9 cellular contexts compared by ENCODE assay signal in genomic region chr5:172293054-172293744, GRCh38. TPM values are rescaled to one million over a fixed set of nuclear protein-coding genes. Genes with fewer than 3 reads are reported as not detected.
DNase-seq lines count a peak whose midpoint lies in the region; ATAC-seq and TF ChIP-seq lines count a peak whose summit lies in the region.
"Had no signal": no experiment of that assay in that cellular context is flagged by ENCODE, and none has a peak within 500 bp of the region (broad histone marks: within the 10 kb centered on the region; RNA-seq: fewer than 3 reads in every experiment).

No MANE protein-coding gene starts in this region.

- no peak overlapping the region for H3K4me3 Mint-ChIP-seq in CD14-positive monocyte
- H3K4me3 Mint-ChIP-seq in activated CD4-positive, alpha-beta T cell treated with anti-CD3 and anti-CD28 coated beads, Interleukin-2, amount 10 ng/mL, durations not matched to agents 7 days and 5 days = no peak overlapping the region
- H3K4me3 Mint-ChIP-seq: T-helper 1 cell treated with Interleukin-12 subunit alpha and Interleukin-12 subunit beta and Interleukin-4 antibody, amounts not matched to agents 30 μg/mL and 1 μg/mL, for 36 hours had no signal

- H3K23ac ChIP-seq in mesenchymal stem cell (ENCODE audit: low read length in 2 of 2) = peak overlapping the region in 1 of 2 experiments; percentile 5

- H3K27me3 Mint-ChIP-seq in CD14-positive monocyte (ENCODE audit: low read depth in 3 of 3) = peaks cover 1 to 8% (median 5%) of the 10 kb centered on the region in 3 donors
- H3K27me3 Mint-ChIP-seq in activated CD4-positive, alpha-beta T cell treated with anti-CD3 and anti-CD28 coated beads, Interleukin-2, amount 10 ng/mL, durations not matched to agents 7 days and 5 days = peaks cover 7% of the 10 kb centered on the region

- no peaks in the 10 kb centered on the region for H3K9me3 ChIP-seq in mesenchymal stem cell (ENCODE audit: control insufficient read depth, low read length)

- peaks cover 6% of the 10 kb centered on the region for H3K4me1 Mint-ChIP-seq in CD14-positive monocyte
- peaks cover 3% of the 10 kb centered on the region for H3K4me1 Mint-ChIP-seq in activated CD4-positive, alpha-beta T cell treated with anti-CD3 and anti-CD28 coated beads, Interleukin-2, amount 10 ng/mL, durations not matched to agents 7 days and 5 days

- CTCF ChIA-PET in activated CD4-positive, alpha-beta T cell treated with anti-CD3 and anti-CD28 coated beads, Interleukin-2, amount 10 ng/mL, durations not matched to agents 7 days and 5 days (lab: Charles Lee) = interaction anchor here (0.7 to 1.5 kb wide), 14 partner anchors 8 to 286 kb away, joined by 3 to 7 read pairs (median 4); partner anchors contain the start of genes FBXW11, STK10 and UBTD2

- no peak overlapping the region for H3K27ac ChIP-seq in mesenchymal stem cell (ENCODE audit: low read length, poor library complexity, severe bottlenecking)

- DNase-seq in CD14-positive monocyte (ENCODE audit: low spot score) (peak; percentile 64), GM19240 (ENCODE audit: insufficient read length, low spot score) (peak; percentile 32), NCI-H526 treated with DMSO at 0.1 percent for 48 hours (lab: John Stamatoyannopoulos, UW) (peak; percentile 23), dermis microvascular lymphatic vessel endothelial cell (ENCODE audit: low read depth in 2 of 2) (peak; percentile 62 to 78), mesenchymal stem cell (peak; percentile 80)
- peak; percentile 78 for DNase-seq in activated CD4-positive, alpha-beta T cell treated with anti-CD3 and anti-CD28 coated beads, Interleukin-2, amount 10 ng/mL, durations not matched to agents 7 days and 5 days
- DNase-seq in stimulated activated CD8-positive, alpha-beta memory T cell treated with anti-CD3 and anti-CD28 coated beads, Interleukin-7, amount 100 ng/mL, for 24 hours (ENCODE audit: low read depth) = peak; percentile 8

- no peaks in the 10 kb centered on the region for H3K36me3 ChIP-seq in mesenchymal stem cell (ENCODE audit: control insufficient read depth in 1 of 2, insufficient read depth in 2 of 2, low read depth in 1 of 2, low read length in 2 of 2)

- H4K91ac ChIP-seq in mesenchymal stem cell (ENCODE audit: low read length) = no peak overlapping the region

- peak; percentile 90 for TF ChIP-seq CTCF in CD14-positive monocyte (IDR thresholded peaks at IDR 0.05)

- H2BK12ac ChIP-seq in mesenchymal stem cell (ENCODE audit: low read length in 2 of 2) = no peak overlapping the region

- 61% methylated on average over 5 of the region's 5 CpGs for WGBS in mesenchymal stem cell

- no peak overlapping the region for H2BK5ac ChIP-seq in mesenchymal stem cell (ENCODE audit: low read depth, low read length, poor library complexity, severe bottlenecking)

- H3K4me2 ChIP-seq in mesenchymal stem cell (ENCODE audit: low read length, poor library complexity, severe bottlenecking) = no peak overlapping the region

- ATAC-seq in HG03439 (IDR thresholded peaks at IDR 0.05; ENCODE audit: unreplicated experiment) = peak; percentile 84

- no peaks in the 10 kb centered on the region for H3K9me3 Mint-ChIP-seq in CD14-positive monocyte
- no peaks in the 10 kb centered on the region for H3K9me3 Mint-ChIP-seq in activated CD4-positive, alpha-beta T cell treated with anti-CD3 and anti-CD28 coated beads, Interleukin-2, amount 10 ng/mL, durations not matched to agents 7 days and 5 days
- H3K9me3 Mint-ChIP-seq: T-helper 1 cell treated with Interleukin-12 subunit alpha and Interleukin-12 subunit beta and Interleukin-4 antibody, amounts not matched to agents 30 μg/mL and 1 μg/mL, for 36 hours had no signal

- POLR2A ChIA-PET in activated CD4-positive, alpha-beta T cell treated with anti-CD3 and anti-CD28 coated beads, Interleukin-2, amount 10 ng/mL, durations not matched to agents 7 days and 5 days (lab: Charles Lee) = no interaction called here

- H3K79me1 ChIP-seq in mesenchymal stem cell (replicated peaks; ENCODE audit: low read length, poor library complexity, severe bottlenecking) = no peaks in the 10 kb centered on the region

- H3K4me1 ChIP-seq in mesenchymal stem cell (ENCODE audit: control insufficient read depth, insufficient read depth, low read depth, low read length) = peaks cover 6% of the 10 kb centered on the region

- H3K4ac ChIP-seq in mesenchymal stem cell (ENCODE audit: low read depth in 1 of 2, low read length in 2 of 2) = peak overlapping the region in 1 of 2 experiments; percentile 69

- H2BK120ac ChIP-seq in mesenchymal stem cell (ENCODE audit: low read depth, low read length) = no peak overlapping the region

- peak overlapping the region; percentile 29 for H2AFZ ChIP-seq in mesenchymal stem cell (ENCODE audit: low read depth, low read length)

- no peak overlapping the region for H3K9ac ChIP-seq in mesenchymal stem cell (ENCODE audit: low read length)

- H3K18ac ChIP-seq in mesenchymal stem cell (ENCODE audit: low read depth in 1 of 2, low read length in 2 of 2) = peak overlapping the region in 1 of 2 experiments; percentile 40

- H2BK15ac ChIP-seq in mesenchymal stem cell (ENCODE audit: low read depth, poor library complexity, severe bottlenecking) = no peak overlapping the region

- H3K27ac Mint-ChIP-seq in CD14-positive monocyte = no peak overlapping the region
- H3K27ac Mint-ChIP-seq in activated CD4-positive, alpha-beta T cell treated with anti-CD3 and anti-CD28 coated beads, Interleukin-2, amount 10 ng/mL, durations not matched to agents 7 days and 5 days = peak overlapping the region; percentile 0
- H3K27ac Mint-ChIP-seq: T-helper 1 cell treated with Interleukin-12 subunit alpha and Interleukin-12 subunit beta and Interleukin-4 antibody, amounts not matched to agents 30 μg/mL and 1 μg/mL, for 36 hours had no signal

- intact Hi-C loops in CD14-positive monocyte (cut with micrococcal nuclease) = loop anchor here (5.0 kb wide), 2 partner anchors 191 to 381 kb away; no protein-coding TSS in a partner anchor

- H3K4me3 ChIP-seq in mesenchymal stem cell (ENCODE audit: insufficient read depth in 1 of 2, low read depth in 1 of 2, low read length in 2 of 2) = no peak overlapping the region

- H2AK5ac ChIP-seq in mesenchymal stem cell (ENCODE audit: low read length, severe bottlenecking) = no peak overlapping the region

- no peak overlapping the region for H4K8ac ChIP-seq in mesenchymal stem cell (ENCODE audit: low read length)

- H3K14ac ChIP-seq in mesenchymal stem cell (ENCODE audit: low read length in 2 of 2) = no peak overlapping the region

- no peaks in the 10 kb centered on the region for H3K36me3 Mint-ChIP-seq in CD14-positive monocyte
- no peaks in the 10 kb centered on the region for H3K36me3 Mint-ChIP-seq in activated CD4-positive, alpha-beta T cell treated with anti-CD3 and anti-CD28 coated beads, Interleukin-2, amount 10 ng/mL, durations not matched to agents 7 days and 5 days (ENCODE audit: low read depth)

- H3K27me3 ChIP-seq in mesenchymal stem cell (ENCODE audit: control insufficient read depth in 1 of 2, insufficient read depth in 1 of 2, low read length in 2 of 2) = peaks cover 0 to 3% of the 10 kb centered on the region in 2 experiments

RNA-seq across cellular contexts. Expression of gene UBTD2, which starts 9.6 kb away (rescaled TPM):
- 1 to 10 TPM; 2.6 to 3.2 TPM for polyA plus RNA-seq in CD14-positive monocyte
- total RNA-seq in activated CD4-positive, alpha-beta T cell treated with anti-CD3 and anti-CD28 coated beads, Interleukin-2, amount 10 ng/mL, durations not matched to agents 7 days and 5 days = 10 to 100 TPM; 10.3 to 11.5 TPM
- 15.7 and 18.3 TPM in 2 replicates for total RNA-seq in dermis microvascular lymphatic vessel endothelial cell
- 18.3 TPM for polyA plus RNA-seq in mesenchymal stem cell (2013, experiment 1 of 2)
- 19.3 TPM for polyA plus RNA-seq in mesenchymal stem cell (2013, experiment 2 of 2)

Comparison
In these comparisons a context has a peak if more than half of its experiments do, and no peak if none do; other contexts are left out.
1. DNase-seq: peak in every context shown above with its lines; median percentile 80 in mesenchymal stem cell; 78 in activated CD4-positive, alpha-beta T cell treated with anti-CD3 and anti-CD28 coated beads, Interleukin-2, amount 10 ng/mL, durations not matched to agents 7 days and 5 days; 70 in dermis microvascular lymphatic vessel endothelial cell; 64 in CD14-positive monocyte; 32 in GM19240; 23 in NCI-H526 treated with DMSO at 0.1 percent for 48 hours; 8 in stimulated activated CD8-positive, alpha-beta memory T cell treated with anti-CD3 and anti-CD28 coated beads, Interleukin-7, amount 100 ng/mL, for 24 hours.